ENCODE assay signal across 10 cellular contexts in genomic region chr2:39516347-39517101, GRCh38.
DNase-seq lines count a peak whose midpoint lies in the region; ATAC-seq, FAIRE-seq and TF ChIP-seq lines count a peak whose summit lies in the region.
"Had no signal": no experiment of that assay in that cellular context is flagged by ENCODE, and none has a peak within 500 bp of the region (broad histone marks: within the 10 kb centered on the region; RNA-seq: fewer than 3 reads in every experiment).

No MANE protein-coding gene starts in this region.

- no peak for DNase-seq in A549 (ENCODE audit: low read depth in 1 of 2, low spot score in 1 of 2)
- peak; percentile 11 for DNase-seq in NCI-H345 treated with DMSO at 0.1 percent for 48 hours (lab: John Stamatoyannopoulos, UW; ENCODE audit: unreplicated experiment)
- peak; percentile 55 to 81 for DNase-seq in fibroblast of lung (ENCODE audit: low read depth in 2 of 2)
- DNase-seq in stimulated activated naive CD4-positive, alpha-beta T cell (lab: John Stamatoyannopoulos, UW): no peak
- no peak for DNase-seq in ecto neural progenitor cell (ENCODE audit: low spot score)

- no peak for TF ChIP-seq EP300 in A549 (IDR thresholded peaks at IDR 0.05)

- no peak overlapping the region for H3K9ac ChIP-seq in fibroblast of lung (ENCODE audit: insufficient read depth, low read length)
- H3K9ac ChIP-seq: BLaER1 treated with 17β-estradiol and CSF1 and Interleukin-3, amounts not matched to agents 10 nM and 100 nM; parathyroid adenoma had no signal

- TF ChIP-seq CTCF in A549 (IDR thresholded peaks at IDR 0.05) (peak; percentile 16; the same call in 1 of the 3 replicates), fibroblast of lung (conservative IDR thresholded peaks at IDR 0.05 in 1 of 2, IDR thresholded peaks at IDR 0.05 in 1 of 2; ENCODE audit: low read depth in 1 of 2, low read length in 2 of 2) (no peak)

- peaks cover 36% of the 10 kb centered on the region for H3K4me1 ChIP-seq in A549
- H3K4me1 ChIP-seq in fibroblast of lung (ENCODE audit: control insufficient read depth, extremely low read depth, insufficient read depth, low read length): peaks cover 23% of the 10 kb centered on the region
- peaks cover 43% of the 10 kb centered on the region for H3K4me1 ChIP-seq in mesodermal cell (ENCODE audit: control insufficient read depth, insufficient read depth, low read length, poor library complexity, severe bottlenecking)
- H3K4me1 ChIP-seq: parathyroid adenoma had no signal

- H3K27ac ChIP-seq in A549: peak overlapping the region; percentile 11 to 20; a peak in 4 of 6 replicates
- H3K27ac ChIP-seq in fibroblast of lung (ENCODE audit: insufficient read depth, low read length): no peak overlapping the region
- peak overlapping the region; percentile 68 for H3K27ac ChIP-seq in mesodermal cell (ENCODE audit: low read depth, low read length, severe bottlenecking)
- H3K27ac ChIP-seq: BLaER1 treated with 17β-estradiol and CSF1 and Interleukin-3, amounts not matched to agents 10 nM and 100 nM; parathyroid adenoma had no signal

- ATAC-seq in A549 (peak; percentile 30 to 37; a peak in 3 of 6 replicates), GM21423 (IDR thresholded peaks at IDR 0.05; ENCODE audit: unreplicated experiment) (no peak), HG02840 (IDR thresholded peaks at IDR 0.05; ENCODE audit: low FRiP score, unreplicated experiment) (no peak)

- 63% methylated on average over 8 of the region's 8 CpGs for WGBS in A549 (ENCODE audit: missing lambda C conversion rate)
- 26 to 35% methylated on average over 5 to 8 of the region's 8 CpGs for WGBS in mesodermal cell (ENCODE audit: insufficient coverage in 2 of 2), 2 experiments

- H3K9me3 ChIP-seq in A549: peaks cover 5% of the 10 kb centered on the region
- no peaks in the 10 kb centered on the region for H3K9me3 ChIP-seq in fibroblast of lung (ENCODE audit: control insufficient read depth, insufficient read depth, low read depth, low read length)
- peaks cover 3% of the 10 kb centered on the region for H3K9me3 ChIP-seq in mesodermal cell (ENCODE audit: control insufficient read depth, low read length)

- TF ChIP-seq POLR2A in A549 (IDR thresholded peaks at IDR 0.05; ENCODE audit: low read length): no peak

- no peak for FAIRE-seq in A549 (lab: Jason Lieb, UNC)

- H3K36me3 ChIP-seq in fibroblast of lung (ENCODE audit: control insufficient read depth, insufficient read depth, low read length): no peaks in the 10 kb centered on the region
- no peaks in the 10 kb centered on the region for H3K36me3 ChIP-seq in mesodermal cell (ENCODE audit: control insufficient read depth, insufficient read depth, low read length)

- H3K79me2 ChIP-seq in fibroblast of lung (ENCODE audit: control insufficient read depth, insufficient read depth, low read length): no peaks in the 10 kb centered on the region
- H3K79me2 ChIP-seq: parathyroid adenoma had no signal

- POLR2A ChIA-PET in A549 (lab: Yijun Ruan, JAX): no interaction called here

- H3K4me2 ChIP-seq in A549: peak overlapping the region; percentile 3; the same call in 2 of the 3 replicates
- H3K4me2 ChIP-seq in fibroblast of lung (ENCODE audit: extremely low read depth, insufficient read depth, low read length): no peak overlapping the region

- no peaks in the 10 kb centered on the region for H4K20me1 ChIP-seq in fibroblast of lung (ENCODE audit: control insufficient read depth, extremely low read depth, insufficient read depth, low read length)
- H4K20me1 ChIP-seq: BLaER1 treated with 17β-estradiol and CSF1 and Interleukin-3, amounts not matched to agents 10 nM and 100 nM had no signal

- H3K4me3 ChIP-seq in A549 (no peak overlapping the region), fibroblast of lung (replicated peaks in 1 of 4; ENCODE audit: control extremely low read depth in 1 of 4, insufficient read depth in 1 of 4, low read depth in 3 of 4, low read length in 4 of 4) (no peak overlapping the region), mesodermal cell (ENCODE audit: extremely low read depth, insufficient read depth, low read length, poor library complexity, severe bottlenecking) (no peak overlapping the region)
- H3K4me3 ChIP-seq: BLaER1 treated with 17β-estradiol and CSF1 and Interleukin-3, amounts not matched to agents 10 nM and 100 nM had no signal

- CTCF ChIA-PET in A549 (lab: Yijun Ruan, JAX): interaction anchor here (0.7 to 3.2 kb wide), 7 partner anchors 8 to 188 kb away, joined by 3 to 24 read pairs (median 4); no protein-coding TSS in a partner anchor

- H2AFZ ChIP-seq in fibroblast of lung (ENCODE audit: low read length): no peak overlapping the region
- H2AFZ ChIP-seq: parathyroid adenoma had no signal

- TF ChIP-seq RAD21 in A549 (conservative IDR thresholded peaks at IDR 0.05 in 1 of 2, IDR thresholded peaks at IDR 0.05 in 1 of 2): peak; percentile 32 to 39

- no peaks in the 10 kb centered on the region for H3K27me3 ChIP-seq in fibroblast of lung (ENCODE audit: control insufficient read depth, insufficient read depth, low read length)

TF ChIP-seq in A549, 52 proteins besides CTCF, POLR2A, EP300 and RAD21:
- TF ChIP-seq FOSB (CRISPR knock-in tag; IDR thresholded peaks at IDR 0.05): no peak
- no peak for TF ChIP-seq ATOH8 (CRISPR knock-in tag; IDR thresholded peaks at IDR 0.05; ENCODE audit: low read depth)
- no peak for TF ChIP-seq NR3C1 (IDR thresholded peaks at IDR 0.05)
- no peak for TF ChIP-seq ELK1 (IDR thresholded peaks at IDR 0.05; ENCODE audit: low read depth, low read length)
- TF ChIP-seq FOSL2 (IDR thresholded peaks at IDR 0.05): no peak
- no peak for TF ChIP-seq FOSL2 (CRISPR knock-in tag; IDR thresholded peaks at IDR 0.05)
- TF ChIP-seq BCL3 (IDR thresholded peaks at IDR 0.05): no peak
- no peak for TF ChIP-seq RARB (CRISPR knock-in tag; IDR thresholded peaks at IDR 0.05)
- no peak for TF ChIP-seq POLR2AphosphoS2 (conservative IDR thresholded peaks at IDR 0.05; ENCODE audit: low read length)
- TF ChIP-seq HOXA7 (CRISPR knock-in tag; IDR thresholded peaks at IDR 0.05): no peak
- TF ChIP-seq CBX8 (IDR thresholded peaks at IDR 0.05): no peak
- no peak for TF ChIP-seq HOXB13 (CRISPR knock-in tag; IDR thresholded peaks at IDR 0.05; ENCODE audit: low read depth)
- TF ChIP-seq KDM5A (IDR thresholded peaks at IDR 0.05): no peak
- no peak for TF ChIP-seq MAZ (IDR thresholded peaks at IDR 0.05; ENCODE audit: borderline replicate concordance, low read depth, low read length)
- TF ChIP-seq TP53 (CRISPR knock-in tag; IDR thresholded peaks at IDR 0.05): no peak
- TF ChIP-seq HDAC2 (IDR thresholded peaks at IDR 0.05): no peak

Comparison
In these comparisons a context has a peak if more than half of its experiments do, and no peak if none do; other contexts are left out.
1. ATAC-seq: peak in A549 (2 of 2); none in GM21423 (single experiment) and HG02840 (single experiment).
2. DNase-seq: peak in NCI-H345 treated with DMSO at 0.1 percent for 48 hours (single experiment) and fibroblast of lung (2 of 2); none in A549 (0 of 2), stimulated activated naive CD4-positive, alpha-beta T cell (0 of 6) and ecto neural progenitor cell (single experiment).